9 cellular contexts compared by ENCODE assay signal in the genomic region with DNA sequence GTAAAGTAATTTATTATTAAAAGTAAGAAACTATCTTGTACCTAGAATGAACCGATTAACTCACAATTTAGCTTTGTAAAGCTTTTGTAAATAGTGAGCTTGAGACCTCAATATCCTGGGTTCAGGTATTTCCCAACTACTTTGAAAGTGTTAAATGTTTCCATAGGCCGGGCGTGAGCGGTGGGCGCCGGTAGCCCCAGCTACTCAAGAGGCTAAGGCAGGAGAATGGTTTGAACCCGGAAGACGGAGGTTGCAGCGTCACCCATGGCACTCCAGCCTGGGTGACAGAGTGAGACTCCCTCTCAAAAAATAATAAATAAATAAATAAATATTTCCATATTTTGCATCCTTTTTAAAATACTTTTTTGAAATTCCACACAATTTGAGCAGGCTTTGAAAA. TPM values are rescaled to one million over a fixed set of nuclear protein-coding genes. Genes with fewer than 3 reads are reported as not detected.
DNase-seq lines count a peak whose midpoint lies in the region; ATAC-seq and TF ChIP-seq lines count a peak whose summit lies in the region.
"Had no signal": no experiment of that assay in that cellular context is flagged by ENCODE, and none has a peak within 500 bp of the region (broad histone marks: within the 10 kb centered on the region; RNA-seq: fewer than 3 reads in every experiment).

No MANE protein-coding gene starts in this region.

- H3K9me3 ChIP-seq in H9 (ENCODE audit: control insufficient read depth, low read depth, low read length), result no peaks in the 10 kb centered on the region

- H3K4me1 Mint-ChIP-seq in H9 (peaks cover 10 to 12% of the 10 kb centered on the region in 2 experiments), nephron progenitor cell (peaks cover 14% of the 10 kb centered on the region)
- peaks cover 21% of the 10 kb centered on the region for H3K4me1 Mint-ChIP-seq in dendritic cell treated with granulocyte-macrophage colony-stimulating factor and Interleukin-4, amounts not matched to agents 40 ng/mL and 50 ng/mL, for 4 days (ENCODE audit: low read depth)

- WGBS in H9 (ENCODE audit: extremely low coverage, insufficient read length, low lambda C conversion rate), result no CpG with 5 or more reads among the region's 9 CpGs

- ATAC-seq in GM21619 (IDR thresholded peaks at IDR 0.05; ENCODE audit: unreplicated experiment) (no peak), HG03439 (IDR thresholded peaks at IDR 0.05; ENCODE audit: unreplicated experiment) (no peak), GM19324 (IDR thresholded peaks at IDR 0.05; ENCODE audit: low FRiP score, unreplicated experiment) (no peak), GM21737 (IDR thresholded peaks at IDR 0.05; ENCODE audit: unreplicated experiment) (no peak)

- no peak overlapping the region for H3K9ac ChIP-seq in H9 (ENCODE audit: extremely low read depth, insufficient read length, low read length)

- no peak overlapping the region for H3T11ph ChIP-seq in H9 (ENCODE audit: low read length)

- TF ChIP-seq CTCF in H9 (conservative IDR thresholded peaks at IDR 0.05) (no peak), nephron progenitor cell (IDR thresholded peaks at IDR 0.05) (no peak)

- H3K18ac ChIP-seq in H9 (ENCODE audit: insufficient read length, low read depth, low read length), result no peak overlapping the region

- peaks cover 56% of the 10 kb centered on the region for H3K27me3 Mint-ChIP-seq in H9 (ENCODE audit: low read depth)
- peaks cover 29% of the 10 kb centered on the region for H3K27me3 Mint-ChIP-seq in dendritic cell treated with granulocyte-macrophage colony-stimulating factor and Interleukin-4, amounts not matched to agents 40 ng/mL and 50 ng/mL, for 4 days
- peaks cover 71% of the 10 kb centered on the region for H3K27me3 Mint-ChIP-seq in nephron progenitor cell (ENCODE audit: low read depth, poor library complexity)

- H3K79me1 ChIP-seq in H9 (ENCODE audit: insufficient read depth, low read depth, low read length, poor library complexity, severe bottlenecking), result no peaks in the 10 kb centered on the region

- no peaks in the 10 kb centered on the region for H4K20me1 ChIP-seq in H9 (ENCODE audit: control insufficient read depth, insufficient read depth, insufficient read length)

- peak overlapping the region; percentile 80 for H3K4me2 ChIP-seq in H9 (ENCODE audit: insufficient read depth, insufficient read length, low read length)

- no peaks in the 10 kb centered on the region for H3K27me3 ChIP-seq in ACC112 (ENCODE audit: insufficient read depth, low read length)
- peaks cover 7% of the 10 kb centered on the region; the same call in 1 of the 2 replicates for H3K27me3 ChIP-seq in H9 (ENCODE audit: insufficient read depth, low read length)

- H2BK20ac ChIP-seq in H9 (ENCODE audit: low read depth, low read length, poor library complexity, severe bottlenecking), result no peak overlapping the region

- H3K23ac ChIP-seq in H9 (ENCODE audit: insufficient read length, low read depth, low read length), result no peak overlapping the region

- no peak overlapping the region for H2BK15ac ChIP-seq in H9 (ENCODE audit: low read depth, low read length)

- H2BK120ac ChIP-seq in H9 (ENCODE audit: low read depth, low read length, poor library complexity, severe bottlenecking), result no peak overlapping the region

- H3K23me2 ChIP-seq in H9 (ENCODE audit: insufficient read length, low read depth, low read length, poor library complexity, severe bottlenecking), result peaks cover 11% of the 10 kb centered on the region

- no peak overlapping the region for H4K5ac ChIP-seq in H9 (ENCODE audit: insufficient read length, low read depth, low read length)

- intact Hi-C loops in dendritic cell treated with granulocyte-macrophage colony-stimulating factor and Interleukin-4, amounts not matched to agents 40 ng/mL and 50 ng/mL, for 4 days (cut with micrococcal nuclease), result loop anchor here (5.0 kb wide), 4 partner anchors 61 to 206 kb away; no protein-coding TSS in a partner anchor

- H2AK5ac ChIP-seq in H9 (ENCODE audit: insufficient read length, low read length), result no peak overlapping the region

- H3K4me3 Mint-ChIP-seq in H9 (no peak overlapping the region), nephron progenitor cell (peak overlapping the region; percentile 88)
- no peak overlapping the region for H3K4me3 Mint-ChIP-seq in dendritic cell treated with granulocyte-macrophage colony-stimulating factor and Interleukin-4, amounts not matched to agents 40 ng/mL and 50 ng/mL, for 4 days

- H3K56ac ChIP-seq in H9 (ENCODE audit: insufficient read length, low read depth, low read length), result no peak overlapping the region

- H3K4me1 ChIP-seq in ACC112 (ENCODE audit: control insufficient read depth, insufficient read depth, low read length, unreplicated experiment) (peaks cover 13% of the 10 kb centered on the region), H9 (ENCODE audit: insufficient read depth, low read length) (no peaks in the 10 kb centered on the region)

- no peak overlapping the region for H2BK5ac ChIP-seq in H9 (ENCODE audit: insufficient read length, low read length)

- no peak overlapping the region for H4K91ac ChIP-seq in H9 (ENCODE audit: insufficient read length, low read depth, low read length)

- H2BK12ac ChIP-seq in H9 (ENCODE audit: insufficient read length, low read depth, low read length), result no peak overlapping the region

- H3K9me3 Mint-ChIP-seq in H9 (no peaks in the 10 kb centered on the region), nephron progenitor cell (no peaks in the 10 kb centered on the region)
- no peaks in the 10 kb centered on the region for H3K9me3 Mint-ChIP-seq in dendritic cell treated with granulocyte-macrophage colony-stimulating factor and Interleukin-4, amounts not matched to agents 40 ng/mL and 50 ng/mL, for 4 days

- H3K4me3 ChIP-seq in ACC112 (ENCODE audit: low read depth, low read length), result peak overlapping the region; percentile 88; the same call in 1 of the 2 replicates

- no peak overlapping the region for H4K8ac ChIP-seq in H9 (replicated peaks; ENCODE audit: insufficient read length, low read depth, low read length)

- H3K4ac ChIP-seq in H9 (ENCODE audit: low read depth, low read length), result no peak overlapping the region

- no peak overlapping the region for H3K14ac ChIP-seq in H9 (ENCODE audit: insufficient read depth, low read length)

- peaks cover 28% of the 10 kb centered on the region for H3K79me2 ChIP-seq in ACC112 (ENCODE audit: control insufficient read depth, insufficient read depth, low read length, unreplicated experiment)
- H3K79me2 ChIP-seq in H9 (ENCODE audit: insufficient read depth, low read length), result no peaks in the 10 kb centered on the region

- H2AFZ ChIP-seq in ACC112 (ENCODE audit: low read length, unreplicated experiment), result no peak overlapping the region
- no peak overlapping the region for H2AFZ ChIP-seq in H9 (ENCODE audit: low read length)

- DNase-seq in H9 (no peak), nephron progenitor cell (no peak)
- DNase-seq: NCI-H774 had no signal

- H3K27ac Mint-ChIP-seq in H9 (no peak overlapping the region), nephron progenitor cell (no peak overlapping the region)
- H3K27ac Mint-ChIP-seq in dendritic cell treated with granulocyte-macrophage colony-stimulating factor and Interleukin-4, amounts not matched to agents 40 ng/mL and 50 ng/mL, for 4 days, result peak overlapping the region; percentile 83

- H3K36me3 Mint-ChIP-seq in H9 (ENCODE audit: insufficient read depth in 1 of 3, low read depth in 3 of 3), result no peaks in the 10 kb centered on the region
- H3K36me3 Mint-ChIP-seq in dendritic cell treated with granulocyte-macrophage colony-stimulating factor and Interleukin-4, amounts not matched to agents 40 ng/mL and 50 ng/mL, for 4 days (ENCODE audit: low read depth), result peaks cover 19% of the 10 kb centered on the region
- no peaks in the 10 kb centered on the region for H3K36me3 Mint-ChIP-seq in nephron progenitor cell (ENCODE audit: low read depth)

- no peaks in the 10 kb centered on the region for H3K36me3 ChIP-seq in ACC112 (ENCODE audit: insufficient read depth, low read length)

- H3K27ac ChIP-seq in ACC112 (ENCODE audit: low read depth, low read length) (no peak overlapping the region), H9 (ENCODE audit: insufficient read length, low read depth, low read length) (no peak overlapping the region)

RNA-seq across cellular contexts. Expression of a gene that starts 1.5 kb away (rescaled TPM):
- 9.6 and 10.2 TPM in 2 replicates for total RNA-seq in H9 (2021)
